ENCODE assay signal across 8 cellular contexts in genomic region chr1:228108742-228109072, GRCh38. TPM values are rescaled to one million over a fixed set of nuclear protein-coding genes. Genes with fewer than 3 reads are reported as not detected.
DNase-seq lines count a peak whose midpoint lies in the region; ATAC-seq, FAIRE-seq and TF ChIP-seq lines count a peak whose summit lies in the region.

No MANE protein-coding gene starts in this region.

- DNase-seq in A549 (ENCODE audit: low read depth in 1 of 2, low spot score in 1 of 2) (no peak), GM12878 (ENCODE audit: low read depth, low spot score) (no peak), mesothelial cell of epicardium (ENCODE audit: low spot score in 2 of 2, unreplicated experiment in 2 of 2) (no peak), NAMALWA (ENCODE audit: low spot score) (no peak), hippocampal formation (lab: John Stamatoyannopoulos, UW) (no peak)

- H3K36me3 ChIP-seq in GM12878 (ENCODE audit: control insufficient read depth in 2 of 2, insufficient read depth in 2 of 2, low read length in 1 of 2) = peaks cover 4 to 5% of the 10 kb centered on the region in 2 experiments; a peak in 3 of 4 replicates

- peaks cover 13% of the 10 kb centered on the region for H3K4me1 ChIP-seq in A549
- H3K4me1 ChIP-seq in GM12878 (ENCODE audit: control insufficient read depth, insufficient read depth, low read length) = peaks cover 17% of the 10 kb centered on the region

- H3K4me3 ChIP-seq in A549 (peak overlapping the region; percentile 98), GM12878 (peak overlapping the region; percentile 93)

- TSS peak; percentile 86 for BruUV-seq in GM12878 (replicated peaks; lab: Mats Ljungman, UMichigan)

- WGBS in A549 (ENCODE audit: missing lambda C conversion rate) = 2% methylated on average over 7 of the region's 8 CpGs
- 0% methylated on average over 8 of the region's 8 CpGs for WGBS in GM12878 (ENCODE audit: insufficient coverage, insufficient replicate concordance, low lambda C conversion rate, missing lambda C conversion rate)

- CTCF ChIA-PET in A549 (lab: Yijun Ruan, JAX) = interaction anchor here (0.6 to 1.8 kb wide), 5 partner anchors 14 to 109 kb away, joined by 3 to 4 read pairs (median 3); no protein-coding TSS in a partner anchor
- CTCF ChIA-PET in GM12878 (lab: Yijun Ruan, JAX) = no interaction called here

- FAIRE-seq in A549 (lab: Jason Lieb, UNC) (no peak), GM12878 (lab: Jason Lieb, UNC) (no peak)

- H3K4me1 Mint-ChIP-seq in mesothelial cell of epicardium = peaks cover 29% of the 10 kb centered on the region

- H3K4me2 ChIP-seq in A549 (peak overlapping the region; percentile 95), GM12878 (ENCODE audit: control insufficient read depth, insufficient read depth) (peak overlapping the region; percentile 89)

- ATAC-seq in A549 (peak in 1 of 2 experiments; percentile 5; a peak in 1 of 6 replicates), HG03060 (IDR thresholded peaks at IDR 0.05; ENCODE audit: low read depth, unreplicated experiment) (peak; percentile 7), GM12878 (no peak), GM21825 (IDR thresholded peaks at IDR 0.05; ENCODE audit: unreplicated experiment) (no peak), HG03571 (IDR thresholded peaks at IDR 0.05; ENCODE audit: unreplicated experiment) (no peak)

- POLR2A ChIA-PET in A549 (lab: Yijun Ruan, JAX) (no interaction called here), GM12878 (lab: Charles Lee) (interaction anchor here (2.1 kb wide), 1 partner anchor 58 kb away, joined by 7 read pairs; the partner anchor contains the start of gene IBA57)

- peak overlapping the region; percentile 85 for H3K9ac ChIP-seq in GM12878 (ENCODE audit: control insufficient read depth, insufficient read depth, low read length)

- TF ChIP-seq EP300 in A549 (IDR thresholded peaks at IDR 0.05) = no peak
- TF ChIP-seq EP300 in GM12878 (IDR thresholded peaks at IDR 0.05; ENCODE audit: borderline replicate concordance in 1 of 2, control insufficient read depth in 1 of 2, low read depth in 2 of 2, low read length in 2 of 2) = no peak

- RAD21 ChIA-PET in GM12878 (lab: Charles Lee; ENCODE audit: unreplicated experiment) = no interaction called here

- no peak for TF ChIP-seq POLR2A in A549 (IDR thresholded peaks at IDR 0.05; ENCODE audit: low read length)
- TF ChIP-seq POLR2A in GM12878 (IDR thresholded peaks at IDR 0.05; ENCODE audit: low read depth, low read length) = no peak

- intact Hi-C loops in GM12878 (cut with micrococcal nuclease; ENCODE audit: unreplicated experiment) = loop anchor here (2.0 kb wide), 1 partner anchor 32 kb away; the partner anchor contains the start of gene GUK1

- H2AFZ ChIP-seq in GM12878 (ENCODE audit: control insufficient read depth, low read depth, low read length) = peak overlapping the region; percentile 96

- H3K4me3 Mint-ChIP-seq in mesothelial cell of epicardium = peak overlapping the region; percentile 91

- peak overlapping the region; percentile 90 to 94 for H3K27ac ChIP-seq in A549
- peak overlapping the region; percentile 70 for H3K27ac ChIP-seq in GM12878 (ENCODE audit: control insufficient read depth, insufficient read depth)

- in situ Hi-C loops in GM12878 (cut with MboI) = no loop called here

- SMC1A ChIA-PET in GM12878 (lab: Charles Lee; ENCODE audit: uncharacterized antibody, unreplicated experiment) = no interaction called here

- no peak for TF ChIP-seq CTCF in A549 (IDR thresholded peaks at IDR 0.05)
- TF ChIP-seq CTCF in GM12878 (IDR thresholded peaks at IDR 0.05 in 2 of 3, conservative IDR thresholded peaks at IDR 0.05 in 1 of 3; ENCODE audit: control insufficient read depth in 2 of 3, extremely low read depth in 1 of 3, insufficient read depth in 1 of 3, low read depth in 3 of 3, low read length in 3 of 3) = no peak
- no peak for TF ChIP-seq CTCF in mesothelial cell of epicardium (IDR thresholded peaks at IDR 0.05; ENCODE audit: unreplicated experiment)

- no peaks in the 10 kb centered on the region for H3K27me3 ChIP-seq in GM12878 (replicated peaks in 1 of 2; ENCODE audit: control insufficient read depth in 2 of 2, insufficient read depth in 2 of 2, low read length in 1 of 2)

- no peaks in the 10 kb centered on the region for H3K27me3 Mint-ChIP-seq in mesothelial cell of epicardium (ENCODE audit: low read depth)

- H3K27ac Mint-ChIP-seq in mesothelial cell of epicardium = peak overlapping the region; percentile 99

- TF ChIP-seq RAD21 in A549 (conservative IDR thresholded peaks at IDR 0.05 in 1 of 2, IDR thresholded peaks at IDR 0.05 in 1 of 2) = no peak
- no peak for TF ChIP-seq RAD21 in GM12878 (IDR thresholded peaks at IDR 0.05; ENCODE audit: insufficient read depth, low read depth, low read length)

- peaks cover 14% of the 10 kb centered on the region for H3K79me2 ChIP-seq in GM12878 (ENCODE audit: control insufficient read depth, insufficient read depth, low read length)

- no peaks in the 10 kb centered on the region for H3K9me3 Mint-ChIP-seq in mesothelial cell of epicardium

- H3K9me3 ChIP-seq in A549 (no peaks in the 10 kb centered on the region), GM12878 (replicated peaks; ENCODE audit: control insufficient read depth, insufficient read depth, low read length) (no peaks in the 10 kb centered on the region)

- no peaks in the 10 kb centered on the region for H3K36me3 Mint-ChIP-seq in mesothelial cell of epicardium

- no peaks in the 10 kb centered on the region for H4K20me1 ChIP-seq in GM12878 (ENCODE audit: control insufficient read depth, insufficient read depth)

RNA-seq across cellular contexts. Expression of gene MRPL55, which starts 0.4 kb away (rescaled TPM):
- polyA plus RNA-seq in A549 (2011; rRNA removed) (54.2 and 59.7 TPM in 2 replicates), A549 (2017; fragmentation: RNase III; extraction: RNeasy Plus Mini Kit Qiagen cat#74134 plus additional on column Dnase treatment) (74.2 to 80.0 TPM (median 75.6 TPM) in 3 replicates), GM12878 (2011; rRNA removed) (17.0 and 39.3 TPM in 2 replicates), GM12878 (2014; fragmentation: Illumina TruSeq; extraction: Trizol) (8.8 and 42.1 TPM in 2 replicates), GM12878 (2014; fragmentation: Nextera tagmentation; extraction: Ambion mirVana) (10 to 100 TPM; 15.1 to 56.7 TPM), GM12878 (2014; rRNA removed) (91.0 and 96.3 TPM in 2 replicates), GM12878 (2016; fragmentation: Nextera tagmentation; extraction: Ambion mirVana) (100 to 1,000 TPM; 129 to 143 TPM)
- 174 and 197 TPM in 2 replicates for polyA plus RNA-seq in A549 (2012; cell fraction: cytosol; rRNA removed)
- polyA plus RNA-seq in A549 (2012; cell fraction: nucleus; rRNA removed) = 155 and 261 TPM in 2 replicates
- polyA minus RNA-seq in A549 (2011; rRNA and poly(A)+ RNA removed) = 26.8 and 28.5 TPM in 2 replicates
- 43.8 and 45.7 TPM in 2 replicates for total RNA-seq in GM12878 (2013; cell fraction: nucleolus; rRNA removed)
- total RNA-seq in GM12878 (2014; rRNA removed) (81.9 and 93.4 TPM in 2 replicates), GM12878 (2014; rRNA removed; fragmentation: Illumina TruSeq; extraction: Trizol) (25.5 and 35.1 TPM in 2 replicates), GM12878 (2021) (47.6 and 54.9 TPM in 2 replicates), mesothelial cell of epicardium (53.9 to 56.9 TPM (median 54.2 TPM) in 3 replicates)
- polyA plus RNA-seq in GM12878 (2011; ENCODE audit: low read depth) = 30.7 TPM
- 66.7 and 115 TPM in 2 replicates for polyA plus RNA-seq in GM12878 (2011; cell fraction: cytosol; rRNA removed)
- polyA plus RNA-seq in GM12878 (2011; cell fraction: nucleus; rRNA removed) = 172 and 194 TPM in 2 replicates
- polyA plus RNA-seq in GM12878 (2012) = 45.5 and 64.1 TPM in 2 replicates
- polyA minus RNA-seq in GM12878 (2011; rRNA and poly(A)+ RNA removed) = 24.7 and 44.2 TPM in 2 replicates
- polyA minus RNA-seq in GM12878 (2011; cell fraction: cytosol; rRNA and poly(A)+ RNA removed) = 16.6 and 20.5 TPM in 2 replicates
- polyA minus RNA-seq in GM12878 (2011; cell fraction: nucleus; rRNA and poly(A)+ RNA removed) = 31.3 and 40.2 TPM in 2 replicates

RNA-seq across cellular contexts. Expression of gene C1orf35, which starts 5.6 kb away (rescaled TPM):
- 8.2 and 9.8 TPM in 2 replicates for polyA plus RNA-seq in A549 (2011; rRNA removed)
- polyA plus RNA-seq in A549 (2012; cell fraction: cytosol; rRNA removed) = 43.1 and 47.3 TPM in 2 replicates
- 85.5 and 97.7 TPM in 2 replicates for polyA plus RNA-seq in A549 (2012; cell fraction: nucleus; rRNA removed)
- 27.3 to 29.0 TPM (median 28.9 TPM) in 3 replicates for polyA plus RNA-seq in A549 (2017; fragmentation: RNase III; extraction: RNeasy Plus Mini Kit Qiagen cat#74134 plus additional on column Dnase treatment)
- polyA minus RNA-seq in A549 (2011; rRNA and poly(A)+ RNA removed) = 0.99 and 1.6 TPM in 2 replicates
- 5.5 and 6.0 TPM in 2 replicates for total RNA-seq in GM12878 (2013; cell fraction: nucleolus; rRNA removed)
- total RNA-seq in GM12878 (2014; rRNA removed) = 14.0 and 14.6 TPM in 2 replicates
- total RNA-seq in GM12878 (2014; rRNA removed; fragmentation: Illumina TruSeq; extraction: Trizol) = 5.9 and 6.7 TPM in 2 replicates
- total RNA-seq in GM12878 (2021) = 20.8 and 21.5 TPM in 2 replicates
- 5.1 TPM for polyA plus RNA-seq in GM12878 (2011; ENCODE audit: low read depth)
- 3.1 and 6.6 TPM in 2 replicates for polyA plus RNA-seq in GM12878 (2011; rRNA removed)
- polyA plus RNA-seq in GM12878 (2011; cell fraction: cytosol; rRNA removed) = 10.1 and 14.3 TPM in 2 replicates
- polyA plus RNA-seq in GM12878 (2011; cell fraction: nucleus; rRNA removed) = 23.8 and 28.1 TPM in 2 replicates
- polyA plus RNA-seq in GM12878 (2012) = 13.2 and 16.0 TPM in 2 replicates
- polyA plus RNA-seq in GM12878 (2014; fragmentation: Illumina TruSeq; extraction: Trizol) = 1.6 and 5.5 TPM in 2 replicates
- 1 to 10 TPM; 2.5 to 4.8 TPM for polyA plus RNA-seq in GM12878 (2014; fragmentation: Nextera tagmentation; extraction: Ambion mirVana)
- 18.8 and 19.5 TPM in 2 replicates for polyA plus RNA-seq in GM12878 (2014; rRNA removed)
- 10 to 100 TPM; 26.7 to 27.0 TPM for polyA plus RNA-seq in GM12878 (2016; fragmentation: Nextera tagmentation; extraction: Ambion mirVana)
- 1.2 and 2.7 TPM in 2 replicates for polyA minus RNA-seq in GM12878 (2011; rRNA and poly(A)+ RNA removed)
- 1.8 and 2.7 TPM in 2 replicates for polyA minus RNA-seq in GM12878 (2011; cell fraction: cytosol; rRNA and poly(A)+ RNA removed)
- 3.5 and 4.8 TPM in 2 replicates for polyA minus RNA-seq in GM12878 (2011; cell fraction: nucleus; rRNA and poly(A)+ RNA removed)
- total RNA-seq in mesothelial cell of epicardium = 19.3 to 20.9 TPM (median 20.2 TPM) in 3 replicates

RNA-seq across cellular contexts. Expression of gene ARF1, which starts 26.2 kb away (rescaled TPM):
- 333 and 376 TPM in 2 replicates for polyA plus RNA-seq in A549 (2011; rRNA removed)
- polyA plus RNA-seq in A549 (2012; cell fraction: cytosol; rRNA removed) = 669 and 696 TPM in 2 replicates
- polyA plus RNA-seq in A549 (2012; cell fraction: nucleus; rRNA removed) = 541 and 746 TPM in 2 replicates
- 297 to 313 TPM (median 308 TPM) in 3 replicates for polyA plus RNA-seq in A549 (2017; fragmentation: RNase III; extraction: RNeasy Plus Mini Kit Qiagen cat#74134 plus additional on column Dnase treatment)
- 582 and 626 TPM in 2 replicates for polyA minus RNA-seq in A549 (2011; rRNA and poly(A)+ RNA removed)
- 46.2 and 52.9 TPM in 2 replicates for total RNA-seq in GM12878 (2013; cell fraction: nucleolus; rRNA removed)
- 226 and 267 TPM in 2 replicates for total RNA-seq in GM12878 (2014; rRNA removed)
- 113 and 131 TPM in 2 replicates for total RNA-seq in GM12878 (2014; rRNA removed; fragmentation: Illumina TruSeq; extraction: Trizol)
- total RNA-seq in GM12878 (2021) = 296 and 300 TPM in 2 replicates
- polyA plus RNA-seq in GM12878 (2011; ENCODE audit: low read depth) = 141 TPM
- 178 and 316 TPM in 2 replicates for polyA plus RNA-seq in GM12878 (2011; rRNA removed)
- polyA plus RNA-seq in GM12878 (2011; cell fraction: cytosol; rRNA removed) = 534 and 696 TPM in 2 replicates
- 285 and 308 TPM in 2 replicates for polyA plus RNA-seq in GM12878 (2011; cell fraction: nucleus; rRNA removed)
- polyA plus RNA-seq in GM12878 (2012) = 283 and 294 TPM in 2 replicates
- 97.0 and 247 TPM in 2 replicates for polyA plus RNA-seq in GM12878 (2014; fragmentation: Illumina TruSeq; extraction: Trizol)
- polyA plus RNA-seq in GM12878 (2014; fragmentation: Nextera tagmentation; extraction: Ambion mirVana) = 10 to 100 TPM; 48.4 to 97.3 TPM
- 352 and 369 TPM in 2 replicates for polyA plus RNA-seq in GM12878 (2014; rRNA removed)
- polyA plus RNA-seq in GM12878 (2016; fragmentation: Nextera tagmentation; extraction: Ambion mirVana) = 100 to 1,000 TPM; 481 to 508 TPM
- polyA minus RNA-seq in GM12878 (2011; rRNA and poly(A)+ RNA removed) = 403 and 507 TPM in 2 replicates
- polyA minus RNA-seq in GM12878 (2011; cell fraction: cytosol; rRNA and poly(A)+ RNA removed) = 202 and 205 TPM in 2 replicates
- polyA minus RNA-seq in GM12878 (2011; cell fraction: nucleus; rRNA and poly(A)+ RNA removed) = 64.4 and 99.1 TPM in 2 replicates
- total RNA-seq in mesothelial cell of epicardium = 255 to 277 TPM (median 262 TPM) in 3 replicates

RNA-seq across cellular contexts. Expression of gene GUK1, which starts 31.4 kb away (rescaled TPM):
- polyA plus RNA-seq in A549 (2011; rRNA removed) (65.2 and 88.9 TPM in 2 replicates), A549 (2017; fragmentation: RNase III; extraction: RNeasy Plus Mini Kit Qiagen cat#74134 plus additional on column Dnase treatment) (106 to 109 TPM (median 107 TPM) in 3 replicates), GM12878 (2011; rRNA removed) (107 and 224 TPM in 2 replicates), GM12878 (2014; fragmentation: Illumina TruSeq; extraction: Trizol) (4.2 and 28.9 TPM in 2 replicates), GM12878 (2014; fragmentation: Nextera tagmentation; extraction: Ambion mirVana) (10 to 100 TPM in 1 of 2 experiments, 1 to 10 TPM in 1; 6.3 to 39.2 TPM), GM12878 (2014; rRNA removed) (227 and 264 TPM in 2 replicates), GM12878 (2016; fragmentation: Nextera tagmentation; extraction: Ambion mirVana) (100 to 1,000 TPM; 349 to 357 TPM)
- 267 and 296 TPM in 2 replicates for polyA plus RNA-seq in A549 (2012; cell fraction: cytosol; rRNA removed)
- 225 and 294 TPM in 2 replicates for polyA plus RNA-seq in A549 (2012; cell fraction: nucleus; rRNA removed)
- 32.6 and 39.4 TPM in 2 replicates for polyA minus RNA-seq in A549 (2011; rRNA and poly(A)+ RNA removed)
- 142 and 146 TPM in 2 replicates for total RNA-seq in GM12878 (2013; cell fraction: nucleolus; rRNA removed)
- total RNA-seq in GM12878 (2014; rRNA removed) (214 and 235 TPM in 2 replicates), GM12878 (2014; rRNA removed; fragmentation: Illumina TruSeq; extraction: Trizol) (82.0 and 98.3 TPM in 2 replicates), GM12878 (2021) (183 and 195 TPM in 2 replicates), mesothelial cell of epicardium (129 to 136 TPM (median 135 TPM) in 3 replicates)
- 101 TPM for polyA plus RNA-seq in GM12878 (2011; ENCODE audit: low read depth)
- 381 and 606 TPM in 2 replicates for polyA plus RNA-seq in GM12878 (2011; cell fraction: cytosol; rRNA removed)
- 634 and 756 TPM in 2 replicates for polyA plus RNA-seq in GM12878 (2011; cell fraction: nucleus; rRNA removed)
- polyA plus RNA-seq in GM12878 (2012) = 190 and 243 TPM in 2 replicates
- polyA minus RNA-seq in GM12878 (2011; rRNA and poly(A)+ RNA removed) = 103 and 217 TPM in 2 replicates
- 59.5 and 69.8 TPM in 2 replicates for polyA minus RNA-seq in GM12878 (2011; cell fraction: cytosol; rRNA and poly(A)+ RNA removed)
- polyA minus RNA-seq in GM12878 (2011; cell fraction: nucleus; rRNA and poly(A)+ RNA removed) = 116 and 141 TPM in 2 replicates

RNA-seq across cellular contexts. Expression of gene GJC2, which starts 41.0 kb away (rescaled TPM):
- polyA plus RNA-seq in A549 (2011; rRNA removed) (0.09 and 0.12 TPM in 2 replicates), A549 (2017; fragmentation: RNase III; extraction: RNeasy Plus Mini Kit Qiagen cat#74134 plus additional on column Dnase treatment) (0.37 to 0.48 TPM (median 0.40 TPM) in 3 replicates), GM12878 (2011; rRNA removed) (0.03 and 0.04 TPM in 2 replicates), GM12878 (2014; fragmentation: Illumina TruSeq; extraction: Trizol) (0.04 TPM in 1 of 2 replicates, not detected in the other), GM12878 (2014; fragmentation: Nextera tagmentation; extraction: Ambion mirVana) (not detected), GM12878 (2014; rRNA removed) (0.26 and 0.32 TPM in 2 replicates), GM12878 (2016; fragmentation: Nextera tagmentation; extraction: Ambion mirVana) (not detected)
- 0.30 and 0.36 TPM in 2 replicates for polyA plus RNA-seq in A549 (2012; cell fraction: cytosol; rRNA removed)
- 0.32 and 1.1 TPM in 2 replicates for polyA plus RNA-seq in A549 (2012; cell fraction: nucleus; rRNA removed)
- polyA minus RNA-seq in A549 (2011; rRNA and poly(A)+ RNA removed) = 0.12 and 0.34 TPM in 2 replicates
- 0.27 and 0.65 TPM in 2 replicates for total RNA-seq in GM12878 (2013; cell fraction: nucleolus; rRNA removed)
- total RNA-seq in GM12878 (2014; rRNA removed) (0.06 and 0.11 TPM in 2 replicates), GM12878 (2014; rRNA removed; fragmentation: Illumina TruSeq; extraction: Trizol) (0.09 TPM in 2 replicates), GM12878 (2021) (0.44 TPM in 1 of 2 replicates, not detected in the other), mesothelial cell of epicardium (2.5 to 2.6 TPM (median 2.5 TPM) in 3 replicates)
- polyA plus RNA-seq in GM12878 (2011; ENCODE audit: low read depth) = not detected
- 0.06 and 0.07 TPM in 2 replicates for polyA plus RNA-seq in GM12878 (2011; cell fraction: cytosol; rRNA removed)
- polyA plus RNA-seq in GM12878 (2011; cell fraction: nucleus; rRNA removed) = 0.24 and 0.51 TPM in 2 replicates
- polyA plus RNA-seq in GM12878 (2012) = 0.15 and 0.22 TPM in 2 replicates
- 0.21 TPM in 1 of 2 replicates, not detected in the other for polyA minus RNA-seq in GM12878 (2011; rRNA and poly(A)+ RNA removed)
- not detected in 2 replicates for polyA minus RNA-seq in GM12878 (2011; cell fraction: cytosol; rRNA and poly(A)+ RNA removed)
- polyA minus RNA-seq in GM12878 (2011; cell fraction: nucleus; rRNA and poly(A)+ RNA removed) = 0.24 and 0.96 TPM in 2 replicates
